ENCODE assay signal across 1 cellular context in the genomic region with DNA sequence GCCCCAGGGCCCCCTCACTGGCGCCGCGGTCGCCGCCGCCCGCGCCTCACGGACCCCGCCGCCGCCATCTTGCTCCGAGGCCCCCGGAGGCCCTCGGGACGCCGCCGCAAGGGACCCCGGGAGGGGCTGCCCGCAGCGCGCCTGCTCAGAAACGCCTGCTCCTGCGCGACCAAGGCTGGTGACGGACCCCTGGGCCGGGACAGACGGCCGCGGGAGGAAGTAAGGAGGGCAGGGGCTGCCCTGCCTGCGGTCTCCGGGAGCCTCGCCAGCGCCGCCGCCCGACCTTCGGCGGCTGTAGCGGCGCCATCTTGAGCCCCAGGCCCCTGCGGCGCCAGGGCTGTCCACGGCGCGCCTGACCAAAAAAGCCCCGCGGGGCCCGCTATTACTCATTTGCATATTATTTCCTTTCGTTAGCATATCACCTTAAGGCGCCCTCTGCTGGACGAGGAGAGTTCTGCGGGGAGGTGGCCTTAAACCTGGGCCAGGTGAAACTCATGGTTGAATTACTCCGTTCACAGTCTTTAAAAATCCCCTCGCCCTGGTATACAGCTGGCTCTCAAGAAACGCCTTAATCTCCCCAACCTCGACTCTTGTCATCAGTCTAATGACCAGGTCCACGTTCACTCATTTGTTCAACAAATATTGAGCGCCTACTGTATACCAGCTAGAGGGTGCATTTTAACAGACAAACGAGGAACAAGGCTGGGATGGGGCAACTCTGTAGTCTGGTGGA.
TF ChIP-seq lines count a peak whose summit lies in the region.

A gene with protein sequence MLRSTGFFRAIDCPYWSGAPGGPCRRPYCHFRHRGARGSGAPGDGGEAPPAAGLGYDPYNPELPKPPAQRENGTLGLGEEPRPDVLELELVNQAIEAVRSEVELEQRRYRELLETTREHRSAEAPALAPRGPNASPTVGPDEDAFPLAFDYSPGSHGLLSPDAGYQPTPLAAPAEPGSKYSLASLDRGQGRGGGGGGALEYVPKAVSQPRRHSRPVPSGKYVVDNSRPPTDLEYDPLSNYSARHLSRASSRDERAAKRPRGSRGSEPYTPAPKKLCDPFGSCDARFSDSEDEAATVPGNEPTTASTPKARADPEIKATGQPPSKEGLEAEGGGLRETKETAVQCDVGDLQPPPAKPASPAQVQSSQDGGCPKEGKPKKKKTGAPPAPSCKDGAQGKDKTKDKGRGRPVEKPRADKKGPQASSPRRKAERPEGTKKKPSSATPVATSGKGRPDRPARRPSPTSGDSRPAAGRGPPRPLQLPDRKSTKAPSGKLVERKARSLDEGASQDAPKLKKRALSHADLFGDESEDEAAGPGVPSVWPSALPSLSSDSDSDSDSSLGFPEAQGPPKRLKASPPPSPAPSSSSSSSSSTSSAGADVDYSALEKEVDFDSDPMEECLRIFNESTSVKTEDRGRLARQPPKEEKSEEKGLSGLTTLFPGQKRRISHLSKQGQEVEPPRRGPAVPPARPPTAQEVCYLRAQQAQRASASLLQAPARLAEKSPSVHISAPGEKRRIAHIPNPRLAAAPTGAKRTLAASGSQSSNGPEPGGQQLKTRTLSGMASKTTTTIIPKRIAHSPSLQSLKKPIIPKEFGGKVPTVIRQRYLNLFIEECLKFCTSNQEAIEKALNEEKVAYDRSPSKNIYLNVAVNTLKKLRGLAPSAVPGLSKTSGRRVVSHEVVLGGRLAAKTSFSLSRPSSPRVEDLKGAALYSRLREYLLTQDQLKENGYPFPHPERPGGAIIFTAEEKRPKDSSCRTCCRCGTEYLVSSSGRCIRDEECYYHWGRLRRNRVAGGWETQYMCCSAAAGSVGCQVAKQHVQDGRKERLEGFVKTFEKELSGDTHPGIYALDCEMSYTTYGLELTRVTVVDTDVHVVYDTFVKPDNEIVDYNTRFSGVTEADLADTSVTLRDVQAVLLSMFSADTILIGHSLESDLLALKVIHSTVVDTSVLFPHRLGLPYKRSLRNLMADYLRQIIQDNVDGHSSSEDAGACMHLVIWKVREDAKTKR (minus strand): TSS at position 85 of the 733 bp plus-strand sequence. CDS start 125 bp downstream, outside the sequence.

TF ChIP-seq in HEK293, 187 proteins besides CTCF, POLR2A, EP300 and RAD21 (continued from another document and continues in another):
- TF ChIP-seq, protein P1, sequence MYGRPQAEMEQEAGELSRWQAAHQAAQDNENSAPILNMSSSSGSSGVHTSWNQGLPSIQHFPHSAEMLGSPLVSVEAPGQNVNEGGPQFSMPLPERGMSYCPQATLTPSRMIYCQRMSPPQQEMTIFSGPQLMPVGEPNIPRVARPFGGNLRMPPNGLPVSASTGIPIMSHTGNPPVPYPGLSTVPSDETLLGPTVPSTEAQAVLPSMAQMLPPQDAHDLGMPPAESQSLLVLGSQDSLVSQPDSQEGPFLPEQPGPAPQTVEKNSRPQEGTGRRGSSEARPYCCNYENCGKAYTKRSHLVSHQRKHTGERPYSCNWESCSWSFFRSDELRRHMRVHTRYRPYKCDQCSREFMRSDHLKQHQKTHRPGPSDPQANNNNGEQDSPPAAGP (tag by site-specific recombination; IDR thresholded peaks at IDR 0.05): peak; percentile 80
- peak; percentile 17; the same call in 1 of the 2 replicates for TF ChIP-seq ZFP37 (tag by site-specific recombination; IDR thresholded peaks at IDR 0.05)
- TF ChIP-seq, protein P2, sequence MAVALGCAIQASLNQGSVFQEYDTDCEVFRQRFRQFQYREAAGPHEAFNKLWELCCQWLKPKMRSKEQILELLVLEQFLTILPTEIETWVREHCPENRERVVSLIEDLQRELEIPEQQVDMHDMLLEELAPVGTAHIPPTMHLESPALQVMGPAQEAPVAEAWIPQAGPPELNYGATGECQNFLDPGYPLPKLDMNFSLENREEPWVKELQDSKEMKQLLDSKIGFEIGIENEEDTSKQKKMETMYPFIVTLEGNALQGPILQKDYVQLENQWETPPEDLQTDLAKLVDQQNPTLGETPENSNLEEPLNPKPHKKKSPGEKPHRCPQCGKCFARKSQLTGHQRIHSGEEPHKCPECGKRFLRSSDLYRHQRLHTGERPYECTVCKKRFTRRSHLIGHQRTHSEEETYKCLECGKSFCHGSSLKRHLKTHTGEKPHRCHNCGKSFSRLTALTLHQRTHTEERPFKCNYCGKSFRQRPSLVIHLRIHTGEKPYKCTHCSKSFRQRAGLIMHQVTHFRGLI (tag by site-specific recombination; IDR thresholded peaks at IDR 0.05): no peak; the same call in 1 of the 2 replicates
- TF ChIP-seq, protein P3, sequence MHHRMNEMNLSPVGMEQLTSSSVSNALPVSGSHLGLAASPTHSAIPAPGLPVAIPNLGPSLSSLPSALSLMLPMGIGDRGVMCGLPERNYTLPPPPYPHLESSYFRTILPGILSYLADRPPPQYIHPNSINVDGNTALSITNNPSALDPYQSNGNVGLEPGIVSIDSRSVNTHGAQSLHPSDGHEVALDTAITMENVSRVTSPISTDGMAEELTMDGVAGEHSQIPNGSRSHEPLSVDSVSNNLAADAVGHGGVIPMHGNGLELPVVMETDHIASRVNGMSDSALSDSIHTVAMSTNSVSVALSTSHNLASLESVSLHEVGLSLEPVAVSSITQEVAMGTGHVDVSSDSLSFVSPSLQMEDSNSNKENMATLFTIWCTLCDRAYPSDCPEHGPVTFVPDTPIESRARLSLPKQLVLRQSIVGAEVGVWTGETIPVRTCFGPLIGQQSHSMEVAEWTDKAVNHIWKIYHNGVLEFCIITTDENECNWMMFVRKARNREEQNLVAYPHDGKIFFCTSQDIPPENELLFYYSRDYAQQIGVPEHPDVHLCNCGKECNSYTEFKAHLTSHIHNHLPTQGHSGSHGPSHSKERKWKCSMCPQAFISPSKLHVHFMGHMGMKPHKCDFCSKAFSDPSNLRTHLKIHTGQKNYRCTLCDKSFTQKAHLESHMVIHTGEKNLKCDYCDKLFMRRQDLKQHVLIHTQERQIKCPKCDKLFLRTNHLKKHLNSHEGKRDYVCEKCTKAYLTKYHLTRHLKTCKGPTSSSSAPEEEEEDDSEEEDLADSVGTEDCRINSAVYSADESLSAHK (tag by site-specific recombination; IDR thresholded peaks at IDR 0.05): 0 out of 2 replicates have a peak, but pooled peaks have one; percentile 9
- peak; percentile 35; the same call in 1 of the 2 replicates for TF ChIP-seq ZNF121 (tag by site-specific recombination; IDR thresholded peaks at IDR 0.05)
- peak; percentile 57; the same call in 1 of the 2 replicates for TF ChIP-seq KLF8 (tag by site-specific recombination; IDR thresholded peaks at IDR 0.05)
- TF ChIP-seq, protein P4, sequence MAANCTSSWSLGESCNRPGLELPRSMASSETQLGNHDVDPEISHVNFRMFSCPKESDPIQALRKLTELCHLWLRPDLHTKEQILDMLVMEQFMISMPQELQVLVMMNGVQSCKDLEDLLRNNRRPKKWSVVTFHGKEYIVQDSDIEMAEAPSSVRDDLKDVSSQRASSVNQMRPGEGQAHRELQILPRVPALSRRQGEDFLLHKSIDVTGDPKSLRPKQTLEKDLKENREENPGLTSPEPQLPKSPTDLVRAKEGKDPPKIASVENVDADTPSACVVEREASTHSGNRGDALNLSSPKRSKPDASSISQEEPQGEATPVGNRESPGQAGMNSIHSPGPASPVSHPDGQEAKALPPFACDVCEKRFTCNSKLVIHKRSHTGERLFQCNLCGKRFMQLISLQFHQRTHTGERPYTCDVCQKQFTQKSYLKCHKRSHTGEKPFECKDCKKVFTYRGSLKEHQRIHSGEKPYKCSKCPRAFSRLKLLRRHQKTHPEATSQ (tag by site-specific recombination; IDR thresholded peaks at IDR 0.05): peak; percentile 50; the same call in 1 of the 2 replicates
- TF ChIP-seq ZNF416 (tag by site-specific recombination; IDR thresholded peaks at IDR 0.05): no peak
- TF ChIP-seq, protein P5, sequence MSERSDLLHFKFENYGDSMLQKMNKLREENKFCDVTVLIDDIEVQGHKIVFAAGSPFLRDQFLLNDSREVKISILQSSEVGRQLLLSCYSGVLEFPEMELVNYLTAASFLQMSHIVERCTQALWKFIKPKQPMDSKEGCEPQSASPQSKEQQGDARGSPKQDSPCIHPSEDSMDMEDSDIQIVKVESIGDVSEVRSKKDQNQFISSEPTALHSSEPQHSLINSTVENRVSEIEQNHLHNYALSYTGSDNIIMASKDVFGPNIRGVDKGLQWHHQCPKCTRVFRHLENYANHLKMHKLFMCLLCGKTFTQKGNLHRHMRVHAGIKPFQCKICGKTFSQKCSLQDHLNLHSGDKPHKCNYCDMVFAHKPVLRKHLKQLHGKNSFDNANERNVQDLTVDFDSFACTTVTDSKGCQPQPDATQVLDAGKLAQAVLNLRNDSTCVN (tag by site-specific recombination; optimal IDR thresholded peaks at IDR 0.05): peak; percentile 36
- no peak for TF ChIP-seq GLI2 (tag by site-specific recombination; IDR thresholded peaks at IDR 0.05; ENCODE audit: borderline replicate concordance, low read depth)
- peak; percentile 48 for TF ChIP-seq ZNF629 (tag by site-specific recombination; IDR thresholded peaks at IDR 0.05)
- TF ChIP-seq ZNF792 (tag by site-specific recombination; IDR thresholded peaks at IDR 0.05): peak; percentile 100
- TF ChIP-seq KLF9 (tag by site-specific recombination; IDR thresholded peaks at IDR 0.05; ENCODE audit: low read depth): peak; percentile 44
- peak; percentile 71; the same call in 1 of the 2 replicates for TF ChIP-seq MZF1 (tag by site-specific recombination; IDR thresholded peaks at IDR 0.05; ENCODE audit: borderline replicate concordance)
- TF ChIP-seq ZBTB8A (tag by site-specific recombination; IDR thresholded peaks at IDR 0.05): peak; percentile 24; the same call in 1 of the 2 replicates
- TF ChIP-seq ZNF10 (tag by site-specific recombination; IDR thresholded peaks at IDR 0.05): 0 out of 2 replicates have a peak, but pooled peaks have one; percentile 9
- TF ChIP-seq SP7 (tag by site-specific recombination; IDR thresholded peaks at IDR 0.05): peak; percentile 67; the same call in 1 of the 2 replicates
- TF ChIP-seq ZNF335 (tag by site-specific recombination; conservative IDR thresholded peaks at IDR 0.05): peak; percentile 99
- peak; percentile 99 for TF ChIP-seq YY1 (tag by site-specific recombination; IDR thresholded peaks at IDR 0.05)
- no peak for TF ChIP-seq ZNF747 (tag by site-specific recombination; IDR thresholded peaks at IDR 0.05)
- TF ChIP-seq ZNF302 (tag by site-specific recombination; IDR thresholded peaks at IDR 0.05; ENCODE audit: low read depth): no peak
- TF ChIP-seq, protein P6, sequence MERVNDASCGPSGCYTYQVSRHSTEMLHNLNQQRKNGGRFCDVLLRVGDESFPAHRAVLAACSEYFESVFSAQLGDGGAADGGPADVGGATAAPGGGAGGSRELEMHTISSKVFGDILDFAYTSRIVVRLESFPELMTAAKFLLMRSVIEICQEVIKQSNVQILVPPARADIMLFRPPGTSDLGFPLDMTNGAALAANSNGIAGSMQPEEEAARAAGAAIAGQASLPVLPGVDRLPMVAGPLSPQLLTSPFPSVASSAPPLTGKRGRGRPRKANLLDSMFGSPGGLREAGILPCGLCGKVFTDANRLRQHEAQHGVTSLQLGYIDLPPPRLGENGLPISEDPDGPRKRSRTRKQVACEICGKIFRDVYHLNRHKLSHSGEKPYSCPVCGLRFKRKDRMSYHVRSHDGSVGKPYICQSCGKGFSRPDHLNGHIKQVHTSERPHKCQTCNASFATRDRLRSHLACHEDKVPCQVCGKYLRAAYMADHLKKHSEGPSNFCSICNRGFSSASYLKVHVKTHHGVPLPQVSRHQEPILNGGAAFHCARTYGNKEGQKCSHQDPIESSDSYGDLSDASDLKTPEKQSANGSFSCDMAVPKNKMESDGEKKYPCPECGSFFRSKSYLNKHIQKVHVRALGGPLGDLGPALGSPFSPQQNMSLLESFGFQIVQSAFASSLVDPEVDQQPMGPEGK (tag by site-specific recombination; IDR thresholded peaks at IDR 0.05): peak; percentile 65
- TF ChIP-seq, protein P7, sequence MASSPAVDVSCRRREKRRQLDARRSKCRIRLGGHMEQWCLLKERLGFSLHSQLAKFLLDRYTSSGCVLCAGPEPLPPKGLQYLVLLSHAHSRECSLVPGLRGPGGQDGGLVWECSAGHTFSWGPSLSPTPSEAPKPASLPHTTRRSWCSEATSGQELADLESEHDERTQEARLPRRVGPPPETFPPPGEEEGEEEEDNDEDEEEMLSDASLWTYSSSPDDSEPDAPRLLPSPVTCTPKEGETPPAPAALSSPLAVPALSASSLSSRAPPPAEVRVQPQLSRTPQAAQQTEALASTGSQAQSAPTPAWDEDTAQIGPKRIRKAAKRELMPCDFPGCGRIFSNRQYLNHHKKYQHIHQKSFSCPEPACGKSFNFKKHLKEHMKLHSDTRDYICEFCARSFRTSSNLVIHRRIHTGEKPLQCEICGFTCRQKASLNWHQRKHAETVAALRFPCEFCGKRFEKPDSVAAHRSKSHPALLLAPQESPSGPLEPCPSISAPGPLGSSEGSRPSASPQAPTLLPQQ (tag by site-specific recombination; IDR thresholded peaks at IDR 0.05): peak; percentile 96
- peak; percentile 24; the same call in 1 of the 2 replicates for TF ChIP-seq SP2 (tag by site-specific recombination; IDR thresholded peaks at IDR 0.05)
- peak; percentile 56; the same call in 1 of the 2 replicates for TF ChIP-seq ZNF324 (tag by site-specific recombination; IDR thresholded peaks at IDR 0.05)
- TF ChIP-seq, protein P8, sequence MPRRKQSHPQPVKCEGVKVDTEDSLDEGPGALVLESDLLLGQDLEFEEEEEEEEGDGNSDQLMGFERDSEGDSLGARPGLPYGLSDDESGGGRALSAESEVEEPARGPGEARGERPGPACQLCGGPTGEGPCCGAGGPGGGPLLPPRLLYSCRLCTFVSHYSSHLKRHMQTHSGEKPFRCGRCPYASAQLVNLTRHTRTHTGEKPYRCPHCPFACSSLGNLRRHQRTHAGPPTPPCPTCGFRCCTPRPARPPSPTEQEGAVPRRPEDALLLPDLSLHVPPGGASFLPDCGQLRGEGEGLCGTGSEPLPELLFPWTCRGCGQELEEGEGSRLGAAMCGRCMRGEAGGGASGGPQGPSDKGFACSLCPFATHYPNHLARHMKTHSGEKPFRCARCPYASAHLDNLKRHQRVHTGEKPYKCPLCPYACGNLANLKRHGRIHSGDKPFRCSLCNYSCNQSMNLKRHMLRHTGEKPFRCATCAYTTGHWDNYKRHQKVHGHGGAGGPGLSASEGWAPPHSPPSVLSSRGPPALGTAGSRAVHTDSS (tag by site-specific recombination; IDR thresholded peaks at IDR 0.05): no peak
- no peak for TF ChIP-seq ZNF138 (tag by site-specific recombination; IDR thresholded peaks at IDR 0.05; ENCODE audit: borderline replicate concordance)
- TF ChIP-seq, protein P9, sequence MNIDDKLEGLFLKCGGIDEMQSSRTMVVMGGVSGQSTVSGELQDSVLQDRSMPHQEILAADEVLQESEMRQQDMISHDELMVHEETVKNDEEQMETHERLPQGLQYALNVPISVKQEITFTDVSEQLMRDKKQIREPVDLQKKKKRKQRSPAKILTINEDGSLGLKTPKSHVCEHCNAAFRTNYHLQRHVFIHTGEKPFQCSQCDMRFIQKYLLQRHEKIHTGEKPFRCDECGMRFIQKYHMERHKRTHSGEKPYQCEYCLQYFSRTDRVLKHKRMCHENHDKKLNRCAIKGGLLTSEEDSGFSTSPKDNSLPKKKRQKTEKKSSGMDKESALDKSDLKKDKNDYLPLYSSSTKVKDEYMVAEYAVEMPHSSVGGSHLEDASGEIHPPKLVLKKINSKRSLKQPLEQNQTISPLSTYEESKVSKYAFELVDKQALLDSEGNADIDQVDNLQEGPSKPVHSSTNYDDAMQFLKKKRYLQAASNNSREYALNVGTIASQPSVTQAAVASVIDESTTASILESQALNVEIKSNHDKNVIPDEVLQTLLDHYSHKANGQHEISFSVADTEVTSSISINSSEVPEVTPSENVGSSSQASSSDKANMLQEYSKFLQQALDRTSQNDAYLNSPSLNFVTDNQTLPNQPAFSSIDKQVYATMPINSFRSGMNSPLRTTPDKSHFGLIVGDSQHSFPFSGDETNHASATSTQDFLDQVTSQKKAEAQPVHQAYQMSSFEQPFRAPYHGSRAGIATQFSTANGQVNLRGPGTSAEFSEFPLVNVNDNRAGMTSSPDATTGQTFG (tag by site-specific recombination; IDR thresholded peaks at IDR 0.05; ENCODE audit: borderline replicate concordance): 0 out of 2 replicates have a peak, but pooled peaks have one; percentile 46
- no peak for TF ChIP-seq ZBTB7A (tag by site-specific recombination; IDR thresholded peaks at IDR 0.05; ENCODE audit: low read depth)
